In the genomic region with DNA sequence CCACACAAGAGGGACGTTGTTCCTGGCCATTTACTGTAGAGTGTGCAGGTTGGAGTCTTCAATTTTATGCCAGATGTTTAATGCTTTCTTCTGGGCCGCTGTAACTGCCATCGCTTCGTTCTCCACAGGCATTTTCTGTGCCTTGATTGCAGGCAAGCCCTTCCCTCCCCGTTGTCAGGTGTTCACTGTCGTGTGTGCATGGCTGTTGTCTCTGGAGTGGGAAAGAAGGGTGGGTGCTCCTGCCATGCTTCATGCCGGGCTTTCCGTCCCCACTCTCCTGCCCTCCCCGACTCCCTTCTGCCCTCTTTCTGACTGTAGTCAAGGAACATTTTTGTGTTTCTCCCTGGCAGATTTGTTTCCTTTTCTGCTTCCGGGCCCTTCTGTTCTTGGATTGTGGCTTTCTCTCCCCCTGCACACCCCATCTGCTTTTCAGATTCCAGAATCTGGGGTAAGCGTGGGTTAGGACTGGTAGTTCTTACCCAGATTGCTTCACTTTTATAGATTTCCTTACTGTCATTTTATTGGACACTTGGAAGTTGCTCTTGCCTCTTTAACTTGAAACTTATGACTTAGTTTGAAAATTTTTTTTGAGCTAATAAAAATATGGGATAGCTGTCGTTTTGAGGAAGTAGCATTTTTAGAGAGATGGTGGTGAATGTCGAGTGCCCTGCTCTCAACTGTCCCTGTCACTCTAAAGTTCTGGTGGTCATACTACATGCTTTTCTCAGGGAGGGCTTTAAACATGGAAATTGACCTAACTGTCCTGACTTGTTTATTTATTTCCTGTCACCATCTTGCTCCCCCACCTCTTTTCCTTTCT, we compare ENCODE assay signal across 1 cellular context.
TF ChIP-seq lines count a peak whose summit lies in the region.

No MANE protein-coding gene starts in this region.

TF ChIP-seq in GM12878, 131 proteins besides CTCF, POLR2A, EP300 and RAD21:
- no peak for TF ChIP-seq MEF2B (IDR thresholded peaks at IDR 0.05; ENCODE audit: partially characterized antibody, poor library complexity, severe bottlenecking)
- TF ChIP-seq, protein P1, sequence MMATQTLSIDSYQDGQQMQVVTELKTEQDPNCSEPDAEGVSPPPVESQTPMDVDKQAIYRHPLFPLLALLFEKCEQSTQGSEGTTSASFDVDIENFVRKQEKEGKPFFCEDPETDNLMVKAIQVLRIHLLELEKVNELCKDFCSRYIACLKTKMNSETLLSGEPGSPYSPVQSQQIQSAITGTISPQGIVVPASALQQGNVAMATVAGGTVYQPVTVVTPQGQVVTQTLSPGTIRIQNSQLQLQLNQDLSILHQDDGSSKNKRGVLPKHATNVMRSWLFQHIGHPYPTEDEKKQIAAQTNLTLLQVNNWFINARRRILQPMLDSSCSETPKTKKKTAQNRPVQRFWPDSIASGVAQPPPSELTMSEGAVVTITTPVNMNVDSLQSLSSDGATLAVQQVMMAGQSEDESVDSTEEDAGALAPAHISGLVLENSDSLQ (IDR thresholded peaks at IDR 0.05) = peak; percentile 10; the same call in 1 of the 2 replicates
